In genomic region chr10:91566142-91566541, GRCh38 we compare ENCODE assay signal across 34 cellular contexts.
"Had no signal": no experiment of that assay in that cellular context is flagged by ENCODE, and none has a peak within 500 bp of the region (broad histone marks: within the 10 kb centered on the region; RNA-seq: fewer than 3 reads in every experiment).

No MANE protein-coding gene starts in this region.

- DNase-seq: activated CD4-positive, alpha-beta memory T cell treated with anti-CD3 and anti-CD28 coated beads for 36 hours; activated CD4-positive, alpha-beta T cell treated with anti-CD3 and anti-CD28 coated beads for 36 hours; activated CD4-positive, alpha-beta T cell treated with anti-CD3 and anti-CD28 coated beads, Interleukin-2, amount 10 ng/mL, durations not matched to agents 7 days and 5 days; activated CD8-positive, alpha-beta memory T cell treated with anti-CD3 and anti-CD28 coated beads, Interleukin-2, amount 50 U/mL, for 4 hours; activated gamma-delta T cell treated with Interleukin-2 at 50 U/mL for 16 hours; activated naive CD4-positive, alpha-beta T cell treated with anti-CD3 and anti-CD28 coated beads for 36 hours; activated T-cell treated with anti-CD3 and anti-CD28 coated beads for 4 hours; activated T-cell treated with anti-CD3 and anti-CD28 coated beads, Interleukin-2, amount 50 U/mL, for 4 hours; adrenal gland; body of pancreas; caudate nucleus; MM.1S; MV-4-11; NCI-H1092; NCI-H1436 treated with DMSO at 0.1 percent for 48 hours; NCI-H1694 treated with DMSO at 0.1 percent for 48 hours; NCI-H2029 treated with DMSO at 0.1 percent for 48 hours; NCI-H2107; NCI-H2171; NCI-H510A; NCI-H526; NCI-H748 treated with DMSO at 0.1 percent for 48 hours; NK-92 treated with Interleukin-12 subunit alpha and Interleukin-12 subunit beta, amount 100 ng/mL, for 24 hours; PC-9; SHP77; SJCRH30 had no signal

- ATAC-seq: activated CD4-positive, alpha-beta T cell treated with anti-CD3 and anti-CD28 coated beads for 36 hours; activated CD4-positive, CD25-positive, alpha-beta regulatory T cell treated with anti-CD3 and anti-CD28 coated beads, Interleukin-2, amount 50 U/mL, for 24 hours; activated naive CD4-positive, alpha-beta T cell treated with anti-CD3 and anti-CD28 coated beads, Interleukin-2, amount 50 U/mL, for 72 hours; activated T-cell treated with anti-CD3 and anti-CD28 coated beads, Interleukin-2, amount 50 U/mL, for 4 hours; body of pancreas; WTC11 had no signal

- H3K9me3 ChIP-seq: adrenal gland, body of pancreas, breast epithelium, SJCRH30 had no signal

- H3K36me3 Mint-ChIP-seq: activated CD4-positive, alpha-beta memory T cell treated with anti-CD3 and anti-CD28 coated beads for 36 hours; activated naive CD4-positive, alpha-beta T cell treated with anti-CD3 and anti-CD28 coated beads, Interleukin-2, amount 50 U/mL, for 72 hours had no signal

- H3K9ac ChIP-seq: KMS-11 had no signal

- H3K27ac Mint-ChIP-seq: activated CD4-positive, alpha-beta memory T cell treated with anti-CD3 and anti-CD28 coated beads for 36 hours; activated CD4-positive, alpha-beta T cell treated with anti-CD3 and anti-CD28 coated beads for 36 hours; activated CD4-positive, alpha-beta T cell treated with anti-CD3 and anti-CD28 coated beads, Interleukin-2, amount 10 ng/mL, durations not matched to agents 7 days and 5 days; activated naive CD4-positive, alpha-beta T cell treated with anti-CD3 and anti-CD28 coated beads for 36 hours; activated naive CD4-positive, alpha-beta T cell treated with anti-CD3 and anti-CD28 coated beads, Interleukin-2, amount 50 U/mL, for 72 hours; activated T-helper 1 cell treated with anti-CD3 and anti-CD28 coated beads, Interleukin-12 subunit alpha, Interleukin-12 subunit beta, Interleukin-2, Interleukin-4 antibody, amounts not matched to agents 30 ng/mL and 10 ng/mL and 1 ng/mL, durations not matched to agents 14 hours and 24 hours and 36 hours; WTC11 had no signal

- H3K4me1 Mint-ChIP-seq: activated CD4-positive, alpha-beta T cell treated with anti-CD3 and anti-CD28 coated beads, Interleukin-2, amount 10 ng/mL, durations not matched to agents 7 days and 5 days had no signal

- H3K4me1 ChIP-seq: adrenal gland, breast epithelium, SJCRH30 had no signal

- H3K36me3 ChIP-seq: adrenal gland, breast epithelium, SJCRH30 had no signal

- H3K4me2 ChIP-seq: KMS-11, PC-9 had no signal

- H3K27me3 ChIP-seq: adrenal gland, body of pancreas, breast epithelium, SJCRH30 had no signal

- H3K9me3 Mint-ChIP-seq: activated CD4-positive, alpha-beta T cell treated with anti-CD3 and anti-CD28 coated beads, Interleukin-2, amount 10 ng/mL, durations not matched to agents 7 days and 5 days; activated naive CD4-positive, alpha-beta T cell treated with anti-CD3 and anti-CD28 coated beads for 36 hours; activated T-cell treated with anti-CD3 and anti-CD28 coated beads, Interleukin-2, amount 50 U/mL, for 4 hours had no signal

- H2AFZ ChIP-seq: PC-9 had no signal

- H3K4me3 Mint-ChIP-seq: activated CD4-positive, alpha-beta memory T cell treated with anti-CD3 and anti-CD28 coated beads for 36 hours; activated CD4-positive, alpha-beta T cell treated with anti-CD3 and anti-CD28 coated beads for 36 hours; activated CD4-positive, alpha-beta T cell treated with anti-CD3 and anti-CD28 coated beads, Interleukin-2, amount 10 ng/mL, durations not matched to agents 7 days and 5 days; activated naive CD4-positive, alpha-beta T cell treated with anti-CD3 and anti-CD28 coated beads for 36 hours; activated T-cell treated with anti-CD3 and anti-CD28 coated beads, Interleukin-2, amount 50 U/mL, for 4 hours; activated T-helper 1 cell treated with anti-CD3 and anti-CD28 coated beads, Interleukin-12 subunit alpha, Interleukin-12 subunit beta, Interleukin-2, Interleukin-4 antibody, amounts not matched to agents 30 ng/mL and 10 ng/mL and 1 ng/mL, durations not matched to agents 14 hours and 24 hours and 36 hours; WTC11 had no signal

- H3K27ac ChIP-seq: adrenal gland, body of pancreas, breast epithelium, KMS-11, PC-9, RWPE1, SJCRH30, SK-N-MC had no signal

- H3K4me3 ChIP-seq: adrenal gland, body of pancreas, breast epithelium, PC-9, SJCRH30, SK-N-MC had no signal
